Comparison of ENCODE assay signal across 8 cellular contexts in genomic region chr22:44023404-44024287, GRCh38.
DNase-seq lines count a peak whose midpoint lies in the region; ATAC-seq and TF ChIP-seq lines count a peak whose summit lies in the region.

No MANE protein-coding gene starts in this region.

- in situ Hi-C loops in GM18951 (cut with MboI; ENCODE audit: low sequenced_read_pairs, unreplicated experiment), result no loop called here

- H3K4me3 ChIP-seq in cardiac fibroblast (replicated peaks in 1 of 2; ENCODE audit: low read depth in 2 of 2, low read length in 2 of 2), result peak overlapping the region; percentile 62 to 63

- peak; percentile 77 for TF ChIP-seq POLR2A in GM18951 (IDR thresholded peaks at IDR 0.05; ENCODE audit: extremely low read depth, insufficient read depth, insufficient read length)

- DNase-seq in AG08396 (ENCODE audit: low spot score), result peak; percentile 81
- peak; percentile 64 for DNase-seq in RPMI8226
- DNase-seq in cardiac fibroblast (ENCODE audit: low read depth in 2 of 2), result peak; percentile 44 to 50
- peak; percentile 14 for DNase-seq in kidney glomerular epithelial cell (lab: John Stamatoyannopoulos, UW)
- peak; percentile 18 to 24 for DNase-seq in stimulated activated CD4-positive, alpha-beta T cell treated with anti-CD3 and anti-CD28 coated beads, Interleukin-4, amount 100 ng/mL, for 48 hours (ENCODE audit: low read depth in 2 of 2)

- TF ChIP-seq CTCF in cardiac fibroblast (IDR thresholded peaks at IDR 0.05; ENCODE audit: low read depth, low read length), result no peak

- ATAC-seq in HG02981 (IDR thresholded peaks at IDR 0.05; ENCODE audit: unreplicated experiment) (no peak), GM21390 (IDR thresholded peaks at IDR 0.05; ENCODE audit: unreplicated experiment) (no peak)

Comparison
In these comparisons a context has a peak if more than half of its experiments do, and no peak if none do; other contexts are left out.
1. DNase-seq: peak in every context shown above with its lines; median percentile 81 in AG08396; 64 in RPMI8226; 47 in cardiac fibroblast; 21 in stimulated activated CD4-positive, alpha-beta T cell treated with anti-CD3 and anti-CD28 coated beads, Interleukin-4, amount 100 ng/mL, for 48 hours; 14 in kidney glomerular epithelial cell.